In the genomic region with DNA sequence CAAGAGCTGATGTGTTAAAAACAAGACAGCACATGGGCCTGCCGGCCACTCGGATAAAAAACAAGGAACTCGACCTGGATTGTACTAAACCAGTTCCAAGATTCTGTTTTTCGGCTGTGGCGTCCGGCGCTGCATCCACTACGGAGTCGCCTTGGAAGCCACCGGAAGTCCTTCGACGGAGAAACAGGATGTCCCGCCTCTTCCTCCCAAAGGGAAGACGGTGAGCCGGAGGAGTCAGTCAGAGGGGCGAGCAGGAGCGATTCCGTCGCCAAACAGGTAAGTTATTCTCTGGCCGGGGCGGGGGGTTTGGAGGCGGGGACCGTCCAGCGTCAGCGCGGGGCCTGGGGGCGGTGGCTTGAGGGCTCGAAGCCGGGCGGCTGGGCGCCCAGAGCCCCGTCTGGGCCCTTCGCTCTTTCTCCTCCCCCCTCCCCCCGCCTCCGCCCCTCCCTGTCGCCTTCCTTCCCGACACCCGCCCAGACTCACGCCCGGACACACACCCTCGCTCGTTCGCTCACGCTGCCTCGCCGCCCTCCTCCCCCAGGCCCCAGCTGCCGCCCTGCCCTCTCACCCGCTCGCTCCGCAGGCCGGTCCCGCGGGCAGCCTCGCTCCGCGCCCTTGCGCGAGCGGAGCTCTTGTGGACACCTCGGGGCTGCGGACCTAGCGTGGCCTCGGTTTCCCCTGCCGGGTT, we compare ENCODE assay signal across 1 cellular context.
TF ChIP-seq lines count a peak whose summit lies in the region.

A gene with protein sequence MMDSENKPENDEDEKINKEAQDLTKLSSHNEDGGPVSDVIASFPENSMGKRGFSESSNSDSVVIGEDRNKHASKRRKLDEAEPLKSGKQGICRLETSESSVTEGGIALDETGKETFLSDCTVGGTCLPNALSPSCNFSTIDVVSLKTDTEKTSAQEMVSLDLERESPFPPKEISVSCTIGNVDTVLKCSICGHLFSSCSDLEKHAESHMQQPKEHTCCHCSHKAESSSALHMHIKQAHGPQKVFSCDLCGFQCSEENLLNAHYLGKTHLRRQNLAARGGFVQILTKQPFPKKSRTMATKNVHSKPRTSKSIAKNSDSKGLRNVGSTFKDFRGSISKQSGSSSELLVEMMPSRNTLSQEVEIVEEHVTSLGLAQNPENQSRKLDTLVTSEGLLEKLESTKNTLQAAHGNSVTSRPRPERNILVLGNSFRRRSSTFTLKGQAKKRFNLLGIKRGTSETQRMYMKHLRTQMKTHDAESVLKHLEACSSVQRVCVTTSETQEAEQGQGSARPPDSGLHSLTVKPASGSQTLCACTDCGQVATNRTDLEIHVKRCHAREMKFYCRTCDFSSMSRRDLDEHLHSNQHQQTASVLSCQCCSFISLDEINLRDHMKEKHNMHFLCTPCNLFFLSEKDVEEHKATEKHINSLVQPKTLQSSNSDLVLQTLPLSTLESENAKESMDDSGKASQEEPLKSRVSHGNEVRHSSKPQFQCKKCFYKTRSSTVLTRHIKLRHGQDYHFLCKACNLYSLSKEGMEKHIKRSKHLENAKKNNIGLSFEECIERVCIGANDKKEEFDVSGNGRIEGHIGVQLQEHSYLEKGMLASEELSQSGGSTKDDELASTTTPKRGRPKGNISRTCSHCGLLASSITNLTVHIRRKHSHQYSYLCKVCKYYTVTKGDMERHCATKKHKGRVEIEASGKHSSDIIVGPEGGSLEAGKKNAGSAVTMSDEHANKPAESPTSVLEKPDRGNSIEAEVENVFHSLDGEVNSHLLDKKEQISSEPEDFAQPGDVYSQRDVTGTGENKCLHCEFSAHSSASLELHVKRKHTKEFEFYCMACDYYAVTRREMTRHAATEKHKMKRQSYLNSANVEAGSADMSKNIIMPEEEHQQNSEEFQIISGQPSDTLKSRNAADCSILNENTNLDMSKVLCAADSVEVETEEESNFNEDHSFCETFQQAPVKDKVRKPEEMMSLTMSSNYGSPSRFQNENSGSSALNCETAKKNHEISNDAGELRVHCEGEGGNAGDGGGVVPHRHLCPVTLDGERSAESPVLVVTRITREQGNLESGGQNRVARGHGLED (N-terminal part only) (plus strand): TSS at position 209 of the 688 bp plus-strand sequence. CDS start 33,150 bp downstream, outside the sequence.

TF ChIP-seq in IMR-90, 13 proteins besides CTCF, POLR2A, EP300 and RAD21:
- TF ChIP-seq BHLHE40 (IDR thresholded peaks at IDR 0.05; ENCODE audit: low read depth, low read length) (peak; percentile 51; the same call in 1 of the 2 replicates), CHD1 (IDR thresholded peaks at IDR 0.05; ENCODE audit: low read depth, low read length) (no peak), MAZ (IDR thresholded peaks at IDR 0.05; ENCODE audit: borderline replicate concordance, low read depth, low read length) (peak; percentile 93)
